ENCODE assay signal across 18 cellular contexts in the genomic region with DNA sequence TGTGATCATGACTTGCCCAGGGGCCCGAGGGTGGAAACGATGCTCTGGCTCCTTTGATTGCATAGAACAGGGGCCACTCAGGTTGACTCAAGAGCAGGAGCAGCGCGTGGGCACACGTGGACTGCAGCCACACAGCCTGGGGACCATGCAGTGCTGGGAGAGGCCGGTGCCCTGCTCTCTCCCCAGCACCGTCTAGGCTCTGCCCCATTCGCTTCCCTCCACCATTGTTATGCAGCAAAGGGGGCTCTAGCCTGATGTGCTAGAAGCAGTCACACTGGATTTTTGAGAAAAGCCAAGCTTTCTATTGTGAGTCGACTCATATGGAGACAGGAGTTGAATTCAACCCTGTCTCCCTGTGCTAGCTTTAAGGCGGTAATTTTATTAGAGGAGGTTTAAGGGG. TPM values are rescaled to one million over a fixed set of nuclear protein-coding genes. Genes with fewer than 3 reads are reported as not detected.
DNase-seq lines count a peak whose midpoint lies in the region; ATAC-seq and TF ChIP-seq lines count a peak whose summit lies in the region.
"Had no signal": no experiment of that assay in that cellular context is flagged by ENCODE, and none has a peak within 500 bp of the region (broad histone marks: within the 10 kb centered on the region; RNA-seq: fewer than 3 reads in every experiment).

No MANE protein-coding gene starts in this region.

- H3K9me3 ChIP-seq in iPS-20b (ENCODE audit: insufficient read depth, low read depth, low read length) (no peaks in the 10 kb centered on the region), OCI-LY7 (ENCODE audit: low read length) (no peaks in the 10 kb centered on the region), upper lobe of right lung (no peaks in the 10 kb centered on the region)

- peaks cover 6% of the 10 kb centered on the region; the same call in 1 of the 2 replicates for H3K36me3 Mint-ChIP-seq in WTC11
- H3K36me3 Mint-ChIP-seq in stimulated activated effector memory CD8-positive, alpha-beta T cell treated with anti-CD3 and anti-CD28 coated beads, Interleukin-12 subunit alpha, Interleukin-12 subunit beta, amount 100 ng/mL, for 72 hours, result peaks cover 20% of the 10 kb centered on the region

- TF ChIP-seq CTCF in WTC11 (IDR thresholded peaks at IDR 0.05), result no peak
- TF ChIP-seq CTCF in OCI-LY7 (conservative IDR thresholded peaks at IDR 0.05; ENCODE audit: low read length), result no peak
- TF ChIP-seq CTCF in upper lobe of right lung (IDR thresholded peaks at IDR 0.05), result no peak

- H3K4me1 ChIP-seq in iPS-20b (ENCODE audit: insufficient read depth, low read length) (peaks cover 5% of the 10 kb centered on the region; the same call in 1 of the 2 replicates), OCI-LY7 (ENCODE audit: insufficient read depth, low read length, poor library complexity, severe bottlenecking) (no peaks in the 10 kb centered on the region), upper lobe of right lung (no peaks in the 10 kb centered on the region)

- H3K4me3 Mint-ChIP-seq in WTC11, result no peak overlapping the region
- H3K4me3 Mint-ChIP-seq in stimulated activated effector memory CD8-positive, alpha-beta T cell treated with anti-CD3 and anti-CD28 coated beads, Interleukin-12 subunit alpha, Interleukin-12 subunit beta, amount 100 ng/mL, for 72 hours, result no peak overlapping the region

- H3K9me3 Mint-ChIP-seq in WTC11, result no peaks in the 10 kb centered on the region
- H3K9me3 Mint-ChIP-seq in stimulated activated effector memory CD8-positive, alpha-beta T cell treated with anti-CD3 and anti-CD28 coated beads, Interleukin-12 subunit alpha, Interleukin-12 subunit beta, amount 100 ng/mL, for 72 hours, result no peaks in the 10 kb centered on the region

- intact Hi-C loops in OCI-LY7 (cut with micrococcal nuclease; ENCODE audit: unreplicated experiment), result no loop called here
- intact Hi-C loops in upper lobe of right lung (cut with DNase I), result loop anchor here (5.0 kb wide), 1 partner anchor 120 kb away; no protein-coding TSS in a partner anchor

- BruUV-seq in OCI-LY7 (replicated peaks; lab: Mats Ljungman, UMichigan), result no TSS peak

- H3K79me2 ChIP-seq in OCI-LY7 (ENCODE audit: insufficient read depth, low read depth, low read length), result no peaks in the 10 kb centered on the region

- H4K20me1 ChIP-seq in OCI-LY7 (ENCODE audit: insufficient read depth, low read length), result no peaks in the 10 kb centered on the region

- peaks cover 15% of the 10 kb centered on the region for H3K36me3 ChIP-seq in H7 (replicated peaks; ENCODE audit: control insufficient read depth, insufficient read depth, low read length)
- H3K36me3 ChIP-seq in iPS-20b (ENCODE audit: insufficient read depth, low read depth, low read length), result peaks cover 31% of the 10 kb centered on the region
- no peaks in the 10 kb centered on the region for H3K36me3 ChIP-seq in OCI-LY7 (ENCODE audit: insufficient read depth, low read length)
- peaks cover 90% of the 10 kb centered on the region for H3K36me3 ChIP-seq in upper lobe of right lung

- no peaks in the 10 kb centered on the region for H3K9me2 ChIP-seq in OCI-LY7 (ENCODE audit: insufficient read depth, low read length)

- POLR2A ChIA-PET in WTC11 (lab: Charles Lee) (interaction anchor here (1.0 kb wide), 1 partner anchor 99 kb away, joined by 3 read pairs; no protein-coding TSS in a partner anchor), OCI-LY7 (lab: Charles Lee) (no interaction called here)

- peak overlapping the region; percentile 67 for H3K27ac Mint-ChIP-seq in WTC11
- peak overlapping the region; percentile 69 for H3K27ac Mint-ChIP-seq in stimulated activated effector memory CD8-positive, alpha-beta T cell treated with anti-CD3 and anti-CD28 coated beads, Interleukin-12 subunit alpha, Interleukin-12 subunit beta, amount 100 ng/mL, for 72 hours

- H3K27me3 ChIP-seq in H7 (ENCODE audit: control insufficient read depth, insufficient read depth, low read length) (no peaks in the 10 kb centered on the region), iPS-20b (ENCODE audit: insufficient read depth, low read length) (no peaks in the 10 kb centered on the region), upper lobe of right lung (no peaks in the 10 kb centered on the region)

- H3K4me3 ChIP-seq in H7 (ENCODE audit: insufficient read depth, low read depth, low read length), result no peak overlapping the region
- no peak overlapping the region for H3K4me3 ChIP-seq in iPS-20b (ENCODE audit: low read length)
- no peak overlapping the region for H3K4me3 ChIP-seq in OCI-LY7 (ENCODE audit: low read depth, low read length, poor library complexity, severe bottlenecking)
- no peak overlapping the region for H3K4me3 ChIP-seq in upper lobe of right lung

- peaks cover 14% of the 10 kb centered on the region for H3K4me1 Mint-ChIP-seq in WTC11
- peaks cover 7% of the 10 kb centered on the region for H3K4me1 Mint-ChIP-seq in stimulated activated effector memory CD8-positive, alpha-beta T cell treated with anti-CD3 and anti-CD28 coated beads, Interleukin-12 subunit alpha, Interleukin-12 subunit beta, amount 100 ng/mL, for 72 hours

- H3K27ac ChIP-seq in iPS-20b (ENCODE audit: low read length) (no peak overlapping the region), OCI-LY7 (ENCODE audit: low read depth, low read length, poor library complexity, severe bottlenecking) (no peak overlapping the region), upper lobe of right lung (no peak overlapping the region)

- CTCF ChIA-PET in WTC11 (lab: Charles Lee), result interaction anchor here (0.5 to 3.5 kb wide), 9 partner anchors 8 to 543 kb away, joined by 3 to 37 read pairs (median 3); partner anchors contain the start of genes DDOST, PINK1 and SH2D5
- CTCF ChIA-PET in OCI-LY7 (lab: Charles Lee; ENCODE audit: unreplicated experiment), result no interaction called here

- no peak overlapping the region for H3K4me2 ChIP-seq in OCI-LY7 (ENCODE audit: low read length)

- DNase-seq in H7 (peak; percentile 70), WTC11 (ENCODE audit: low spot score) (no peak), OCI-LY7 (ENCODE audit: low spot score) (no peak), upper lobe of right lung (no peak)
- DNase-seq in stimulated activated effector memory CD8-positive, alpha-beta T cell treated with anti-CD3 and anti-CD28 coated beads, Interleukin-12 subunit alpha, Interleukin-12 subunit beta, amount 100 ng/mL, for 72 hours (ENCODE audit: low spot score in 2 of 2), result no peak
- DNase-seq in activated CD8-positive, alpha-beta memory T cell treated with anti-CD3 and anti-CD28 coated beads, Interleukin-2, amount 50 U/mL, for 4 hours, result no peak
- DNase-seq: C1 segment of cervical spinal cord; Calu3; CD4-positive, alpha-beta memory T cell; COR-L47; DMS53; DMS79 treated with DMSO at 0.1 percent for 48 hours; GF-D8; HCEC 1CT had no signal

- H3K9ac ChIP-seq in iPS-20b (ENCODE audit: low read depth, low read length), result peak overlapping the region; percentile 15

- H3K27me3 Mint-ChIP-seq in WTC11 (ENCODE audit: low read depth), result no peaks in the 10 kb centered on the region; the same call in 1 of the 2 replicates
- H3K27me3 Mint-ChIP-seq: CD4-positive, alpha-beta memory T cell had no signal

- no peak overlapping the region for H2AFZ ChIP-seq in OCI-LY7 (ENCODE audit: low read length)

- ATAC-seq in WTC11 (peak; percentile 73), upper lobe of right lung (no peak)
- ATAC-seq in stimulated activated effector memory CD8-positive, alpha-beta T cell treated with anti-CD3 and anti-CD28 coated beads, Interleukin-12 subunit alpha, Interleukin-12 subunit beta, amount 100 ng/mL, for 72 hours, result no peak

TF ChIP-seq in WTC11, 78 proteins besides CTCF, POLR2A, EP300 and RAD21 (continues in another document):
- TF ChIP-seq FOXP1 (CRISPR knock-in tag; IDR thresholded peaks at IDR 0.05; ENCODE audit: borderline replicate concordance) (no peak), GABPB1 (CRISPR knock-in tag; IDR thresholded peaks at IDR 0.05) (no peak), E2F4 (CRISPR knock-in tag; IDR thresholded peaks at IDR 0.05; ENCODE audit: borderline replicate concordance, low read depth) (no peak), PRRX2 (CRISPR knock-in tag; IDR thresholded peaks at IDR 0.05) (no peak)
- TF ChIP-seq, protein P1, sequence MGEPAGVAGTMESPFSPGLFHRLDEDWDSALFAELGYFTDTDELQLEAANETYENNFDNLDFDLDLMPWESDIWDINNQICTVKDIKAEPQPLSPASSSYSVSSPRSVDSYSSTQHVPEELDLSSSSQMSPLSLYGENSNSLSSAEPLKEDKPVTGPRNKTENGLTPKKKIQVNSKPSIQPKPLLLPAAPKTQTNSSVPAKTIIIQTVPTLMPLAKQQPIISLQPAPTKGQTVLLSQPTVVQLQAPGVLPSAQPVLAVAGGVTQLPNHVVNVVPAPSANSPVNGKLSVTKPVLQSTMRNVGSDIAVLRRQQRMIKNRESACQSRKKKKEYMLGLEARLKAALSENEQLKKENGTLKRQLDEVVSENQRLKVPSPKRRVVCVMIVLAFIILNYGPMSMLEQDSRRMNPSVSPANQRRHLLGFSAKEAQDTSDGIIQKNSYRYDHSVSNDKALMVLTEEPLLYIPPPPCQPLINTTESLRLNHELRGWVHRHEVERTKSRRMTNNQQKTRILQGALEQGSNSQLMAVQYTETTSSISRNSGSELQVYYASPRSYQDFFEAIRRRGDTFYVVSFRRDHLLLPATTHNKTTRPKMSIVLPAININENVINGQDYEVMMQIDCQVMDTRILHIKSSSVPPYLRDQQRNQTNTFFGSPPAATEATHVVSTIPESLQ (CRISPR knock-in tag; IDR thresholded peaks at IDR 0.05), result no peak

RNA-seq across cellular contexts. Expression of gene PINK1, which starts 8.7 kb away (rescaled TPM):
- 158 and 161 TPM in 2 replicates for total RNA-seq in H7 (2014; rRNA removed; shearing (Covaris generic))
- 34.7 to 47.7 TPM (median 35.1 TPM) in 3 replicates for total RNA-seq in WTC11 (2021)
- total RNA-seq in OCI-LY7 (2014; rRNA removed; shearing (Covaris generic)), result 8.2 and 8.9 TPM in 2 replicates
- total RNA-seq in OCI-LY7 (2022), result 13.4 and 15.7 TPM in 2 replicates
- 62.5 TPM for total RNA-seq in upper lobe of right lung

RNA-seq across cellular contexts. Expression of gene DDOST, which starts 19.2 kb away (rescaled TPM):
- 554 and 563 TPM in 2 replicates for total RNA-seq in H7 (2014; rRNA removed; shearing (Covaris generic))
- 299 to 306 TPM (median 300 TPM) in 3 replicates for total RNA-seq in WTC11 (2021)
- total RNA-seq in OCI-LY7 (2014; rRNA removed; shearing (Covaris generic)), result 95.1 and 111 TPM in 2 replicates
- 136 and 148 TPM in 2 replicates for total RNA-seq in OCI-LY7 (2022)
- total RNA-seq in upper lobe of right lung, result 161 TPM

RNA-seq across cellular contexts. Expression of gene CDA, which starts 53.1 kb away (rescaled TPM):
- total RNA-seq in H7 (2014; rRNA removed; shearing (Covaris generic)), result 37.1 and 39.4 TPM in 2 replicates
- total RNA-seq in WTC11 (2021), result 7.3 to 12.5 TPM (median 7.5 TPM) in 3 replicates
- not detected in 2 replicates for total RNA-seq in OCI-LY7 (2014; rRNA removed; shearing (Covaris generic))
- total RNA-seq in OCI-LY7 (2022), result not detected in 2 replicates
- total RNA-seq in upper lobe of right lung, result 8.8 TPM
- total RNA-seq: A673; CD4-positive, alpha-beta memory T cell; G401; H4 had no signal
